Comparison of ENCODE assay signal across 16 cellular contexts in genomic region chr11:76276773-76277155, GRCh38.
DNase-seq lines count a peak whose midpoint lies in the region; ATAC-seq, FAIRE-seq and TF ChIP-seq lines count a peak whose summit lies in the region.
"Had no signal": no experiment of that assay in that cellular context is flagged by ENCODE, and none has a peak within 500 bp of the region (broad histone marks: within the 10 kb centered on the region; RNA-seq: fewer than 3 reads in every experiment).

No MANE protein-coding gene starts in this region.

- no peak overlapping the region for H2AFZ ChIP-seq in osteoblast (ENCODE audit: low read length)

- TF ChIP-seq CTCF in bronchial epithelial cell (IDR thresholded peaks at IDR 0.05; ENCODE audit: insufficient read depth, low read length, severe bottlenecking) (no peak), liver (IDR thresholded peaks at IDR 0.05; ENCODE audit: low read depth, low read length, missing input control) (no peak), osteoblast (IDR thresholded peaks at IDR 0.05; ENCODE audit: extremely low read depth, low read depth, low read length) (no peak)

- whole genome bisulfite sequencing in liver: 91% methylated on average over 4 of the region's 4 CpGs

- H3K4me3 ChIP-seq in bronchial epithelial cell (ENCODE audit: low read depth, low read length) (no peak overlapping the region), liver (ENCODE audit: low read depth in 1 of 3, low read length in 3 of 3) (no peak overlapping the region), osteoblast (ENCODE audit: insufficient read depth, low read length) (no peak overlapping the region)
- H3K4me3 ChIP-seq: GM12878 had no signal

- H3K27me3 ChIP-seq in bronchial epithelial cell (ENCODE audit: control insufficient read depth, insufficient read depth, low read length): no peaks in the 10 kb centered on the region
- H3K27me3 ChIP-seq in liver (ENCODE audit: control insufficient read depth in 4 of 4, insufficient read depth in 4 of 4, low read length in 3 of 4): no peaks in the 10 kb centered on the region
- peaks cover 19% of the 10 kb centered on the region for H3K27me3 ChIP-seq in osteoblast (ENCODE audit: insufficient read depth, low read length)
- H3K27me3 ChIP-seq: BE2C had no signal

- no peaks in the 10 kb centered on the region for H4K20me1 ChIP-seq in osteoblast (ENCODE audit: insufficient read depth, low read length)

- ATAC-seq in GM19397 (IDR thresholded peaks at IDR 0.05; ENCODE audit: unreplicated experiment): no peak
- ATAC-seq: GM12878 had no signal

- no peak overlapping the region for H3K9ac ChIP-seq in liver (ENCODE audit: low read depth in 1 of 2, low read length in 2 of 2)
- H3K9ac ChIP-seq: KMS-11 had no signal

- DNase-seq in bronchial epithelial cell (ENCODE audit: low read depth): no peak
- peak; percentile 47 for DNase-seq in osteoblast (ENCODE audit: insufficient read length, low spot score, missing footprints)
- no peak for DNase-seq in caudate nucleus (lab: John Stamatoyannopoulos, UW)
- no peak for DNase-seq in NCI-H2029 treated with DMSO at 0.1 percent for 48 hours (lab: John Stamatoyannopoulos, UW)
- DNase-seq: ACHN; BE2C; Calu3; CD4-positive, alpha-beta memory T cell; DMS79 treated with DMSO at 0.1 percent for 48 hours; GOT3; H9 had no signal

- FAIRE-seq in bronchial epithelial cell (lab: Jason Lieb, UNC): peak; percentile 70
- FAIRE-seq: A204.1, GM12878 had no signal

- no peaks in the 10 kb centered on the region for H3K36me3 ChIP-seq in bronchial epithelial cell (ENCODE audit: control insufficient read depth, insufficient read depth, low read length)
- no peaks in the 10 kb centered on the region for H3K36me3 ChIP-seq in liver (ENCODE audit: control insufficient read depth in 4 of 4, insufficient read depth in 3 of 4, low read depth in 1 of 4, low read length in 3 of 4)
- H3K36me3 ChIP-seq in osteoblast (ENCODE audit: insufficient read depth, low read length): no peaks in the 10 kb centered on the region
- H3K36me3 ChIP-seq: BE2C had no signal

- H3K27ac ChIP-seq in liver (ENCODE audit: low read depth in 1 of 2, low read length in 2 of 2) (peak overlapping the region; percentile 64 to 74), osteoblast (ENCODE audit: low read depth, low read length) (no peak overlapping the region), caudate nucleus (ENCODE audit: low read depth, low read length) (no peak overlapping the region)
- H3K27ac ChIP-seq: KMS-11 had no signal

- H3K79me2 ChIP-seq in osteoblast (ENCODE audit: insufficient read depth, low read length): no peaks in the 10 kb centered on the region

- H3K4me2 ChIP-seq in osteoblast (ENCODE audit: insufficient read depth, low read length): no peak overlapping the region
- H3K4me2 ChIP-seq: KMS-11 had no signal

- H3K4me1 ChIP-seq in liver (ENCODE audit: control insufficient read depth in 4 of 4, insufficient read depth in 4 of 4, low read length in 3 of 4): peaks cover 4 to 14% (median 8%) of the 10 kb centered on the region in 4 donors
- H3K4me1 ChIP-seq in osteoblast (ENCODE audit: insufficient read depth, low read length): no peaks in the 10 kb centered on the region

- H3K9me3 ChIP-seq in liver (ENCODE audit: control insufficient read depth in 4 of 4, low read length in 3 of 4) (peaks cover 2 to 13% (median 9%) of the 10 kb centered on the region in 4 donors), osteoblast (ENCODE audit: low read depth, low read length) (no peaks in the 10 kb centered on the region)
- H3K9me3 ChIP-seq: BE2C had no signal

- no peak for TF ChIP-seq RAD21 in liver (IDR thresholded peaks at IDR 0.05)

TF ChIP-seq in liver, 16 proteins besides CTCF, POLR2A, EP300 and RAD21:
- TF ChIP-seq RXRA (IDR thresholded peaks at IDR 0.05): no peak
- TF ChIP-seq HNF4A (conservative IDR thresholded peaks at IDR 0.05): no peak
- TF ChIP-seq FOXA2 (IDR thresholded peaks at IDR 0.05): no peak
- TF ChIP-seq TAF1 (conservative IDR thresholded peaks at IDR 0.05): no peak
- TF ChIP-seq NR2F2 (IDR thresholded peaks at IDR 0.05): no peak
- no peak for TF ChIP-seq FOXA1 (IDR thresholded peaks at IDR 0.05)
- no peak for TF ChIP-seq HNF4G (IDR thresholded peaks at IDR 0.05)

Comparison
In these comparisons a context has a peak if more than half of its experiments do, and no peak if none do; other contexts are left out.
1. H3K27ac ChIP-seq: peak in liver (2 of 2); none in osteoblast (single experiment) and caudate nucleus (single experiment).